13 cellular contexts compared by ENCODE assay signal in genomic region chr2:174588463-174588862, GRCh38. TPM values are rescaled to one million over a fixed set of nuclear protein-coding genes. Genes with fewer than 3 reads are reported as not detected.
DNase-seq lines count a peak whose midpoint lies in the region; ATAC-seq and TF ChIP-seq lines count a peak whose summit lies in the region.
"Had no signal": no experiment of that assay in that cellular context is flagged by ENCODE, and none has a peak within 500 bp of the region (broad histone marks: within the 10 kb centered on the region; RNA-seq: fewer than 3 reads in every experiment).

No MANE protein-coding gene starts in this region.

- peaks cover 17% of the 10 kb centered on the region for H3K36me3 ChIP-seq in left ventricle myocardium inferior
- H3K36me3 ChIP-seq in esophagus muscularis mucosa = peaks cover 7 to 22% (median 13%) of the 10 kb centered on the region in 4 donors
- H3K36me3 ChIP-seq: HAP-1 had no signal

- no peak for ATAC-seq in stimulated activated memory B cell treated with anti-CD40 and anti-IgM and Interleukin-4, amounts not matched to agents 10 μg/mL and 1 μg/mL and 100 μg/mL, for 72 hours
- ATAC-seq in GM21528 (IDR thresholded peaks at IDR 0.05; ENCODE audit: low FRiP score, unreplicated experiment) = no peak
- ATAC-seq: A549; activated CD4-positive, CD25-positive, alpha-beta regulatory T cell treated with anti-CD3 and anti-CD28 coated beads, Interleukin-2, amount 50 U/mL, for 24 hours had no signal

- TF ChIP-seq CTCF in left ventricle myocardium inferior (IDR thresholded peaks at IDR 0.05; ENCODE audit: borderline replicate concordance) (no peak), esophagus muscularis mucosa (IDR thresholded peaks at IDR 0.05) (no peak)

- H3K36me3 Mint-ChIP-seq in activated CD4-positive, alpha-beta T cell treated with anti-CD3 and anti-CD28 coated beads, Interleukin-2, amount 10 ng/mL, durations not matched to agents 7 days and 5 days (ENCODE audit: low read depth) = peaks cover 72% of the 10 kb centered on the region
- H3K36me3 Mint-ChIP-seq in activated CD4-positive, alpha-beta memory T cell treated with anti-CD3 and anti-CD28 coated beads, Interleukin-2, amount 10 ng/mL, durations not matched to agents 7 days and 5 days (ENCODE audit: low read depth) = peaks cover 78% of the 10 kb centered on the region
- peaks cover 54% of the 10 kb centered on the region for H3K36me3 Mint-ChIP-seq in stimulated activated memory B cell treated with anti-CD40 and anti-IgM and Interleukin-4, amounts not matched to agents 10 μg/mL and 1 μg/mL and 100 μg/mL, for 72 hours

- no peaks in the 10 kb centered on the region for H3K27me3 ChIP-seq in left ventricle myocardium inferior (ENCODE audit: low read depth)
- H3K27me3 ChIP-seq in esophagus muscularis mucosa = no peaks in the 10 kb centered on the region

- H3K4me1 ChIP-seq in left ventricle myocardium inferior (peaks cover 26% of the 10 kb centered on the region), esophagus muscularis mucosa (peaks cover 5 to 58% (median 52%) of the 10 kb centered on the region in 4 donors)
- H3K4me1 ChIP-seq: HAP-1 had no signal

- H3K4me1 Mint-ChIP-seq in activated CD4-positive, alpha-beta T cell treated with anti-CD3 and anti-CD28 coated beads, Interleukin-2, amount 10 ng/mL, durations not matched to agents 7 days and 5 days = peaks cover 73% of the 10 kb centered on the region
- peaks cover 84% of the 10 kb centered on the region for H3K4me1 Mint-ChIP-seq in activated CD4-positive, alpha-beta memory T cell treated with anti-CD3 and anti-CD28 coated beads, Interleukin-2, amount 10 ng/mL, durations not matched to agents 7 days and 5 days
- H3K4me1 Mint-ChIP-seq in stimulated activated memory B cell treated with anti-CD40 and anti-IgM and Interleukin-4, amounts not matched to agents 10 μg/mL and 1 μg/mL and 100 μg/mL, for 72 hours = peaks cover 82% of the 10 kb centered on the region

- CTCF ChIA-PET in activated CD4-positive, alpha-beta T cell treated with anti-CD3 and anti-CD28 coated beads, Interleukin-2, amount 10 ng/mL, durations not matched to agents 7 days and 5 days (lab: Charles Lee) = interaction anchor here (1.2 to 1.5 kb wide), 2 partner anchors 9 to 54 kb away, joined by 3 to 5 read pairs; partner anchors contain the start of gene WIPF1
- CTCF ChIA-PET in activated CD4-positive, alpha-beta memory T cell treated with anti-CD3 and anti-CD28 coated beads, Interleukin-2, amount 10 ng/mL, durations not matched to agents 7 days and 5 days (lab: Charles Lee) = no interaction called here
- CTCF ChIA-PET in HEK293T (lab: Yijun Ruan, JAX) = no interaction called here

- no peaks in the 10 kb centered on the region for H3K9me3 ChIP-seq in left ventricle myocardium inferior (replicated peaks)
- H3K9me3 ChIP-seq in esophagus muscularis mucosa = no peaks in the 10 kb centered on the region
- H3K9me3 ChIP-seq: A549, HAP-1 had no signal

- no peak overlapping the region for H3K4me3 Mint-ChIP-seq in activated CD4-positive, alpha-beta T cell treated with anti-CD3 and anti-CD28 coated beads, Interleukin-2, amount 10 ng/mL, durations not matched to agents 7 days and 5 days
- H3K4me3 Mint-ChIP-seq in activated CD4-positive, alpha-beta memory T cell treated with anti-CD3 and anti-CD28 coated beads, Interleukin-2, amount 10 ng/mL, durations not matched to agents 7 days and 5 days = peak overlapping the region; percentile 19
- no peak overlapping the region for H3K4me3 Mint-ChIP-seq in stimulated activated memory B cell treated with anti-CD40 and anti-IgM and Interleukin-4, amounts not matched to agents 10 μg/mL and 1 μg/mL and 100 μg/mL, for 72 hours

- 90% methylated on average over 2 of the region's 2 CpGs for WGBS in esophagus muscularis mucosa

- H3K27me3 Mint-ChIP-seq in activated CD4-positive, alpha-beta T cell treated with anti-CD3 and anti-CD28 coated beads, Interleukin-2, amount 10 ng/mL, durations not matched to agents 7 days and 5 days = no peaks in the 10 kb centered on the region
- H3K27me3 Mint-ChIP-seq in activated CD4-positive, alpha-beta memory T cell treated with anti-CD3 and anti-CD28 coated beads, Interleukin-2, amount 10 ng/mL, durations not matched to agents 7 days and 5 days = no peaks in the 10 kb centered on the region
- no peaks in the 10 kb centered on the region for H3K27me3 Mint-ChIP-seq in stimulated activated memory B cell treated with anti-CD40 and anti-IgM and Interleukin-4, amounts not matched to agents 10 μg/mL and 1 μg/mL and 100 μg/mL, for 72 hours

- POLR2A ChIA-PET in activated CD4-positive, alpha-beta T cell treated with anti-CD3 and anti-CD28 coated beads, Interleukin-2, amount 10 ng/mL, durations not matched to agents 7 days and 5 days (lab: Charles Lee) = no interaction called here
- POLR2A ChIA-PET in activated CD4-positive, alpha-beta memory T cell treated with anti-CD3 and anti-CD28 coated beads, Interleukin-2, amount 10 ng/mL, durations not matched to agents 7 days and 5 days (lab: Charles Lee) = interaction anchor here (1.7 to 17.5 kb wide), 2 partner anchors 7 to 22 kb away, joined by 3 to 204 read pairs; partner anchors contain the start of gene WIPF1
- POLR2A ChIA-PET in HEK293T (lab: Yijun Ruan, JAX) = no interaction called here

- no peak for TF ChIP-seq EP300 in esophagus muscularis mucosa (IDR thresholded peaks at IDR 0.05)

- no peak overlapping the region for H3K4me3 ChIP-seq in left ventricle myocardium inferior
- no peak overlapping the region for H3K4me3 ChIP-seq in esophagus muscularis mucosa
- H3K4me3 ChIP-seq: A549, HAP-1 had no signal

- intact Hi-C loops in left ventricle myocardium inferior (cut with micrococcal nuclease) = no loop called here
- intact Hi-C loops in esophagus muscularis mucosa (cut with DNase I) = no loop called here

- peak overlapping the region; percentile 76 for H3K27ac Mint-ChIP-seq in activated CD4-positive, alpha-beta T cell treated with anti-CD3 and anti-CD28 coated beads, Interleukin-2, amount 10 ng/mL, durations not matched to agents 7 days and 5 days
- peak overlapping the region; percentile 69 for H3K27ac Mint-ChIP-seq in activated CD4-positive, alpha-beta memory T cell treated with anti-CD3 and anti-CD28 coated beads, Interleukin-2, amount 10 ng/mL, durations not matched to agents 7 days and 5 days
- peak overlapping the region; percentile 77 for H3K27ac Mint-ChIP-seq in stimulated activated memory B cell treated with anti-CD40 and anti-IgM and Interleukin-4, amounts not matched to agents 10 μg/mL and 1 μg/mL and 100 μg/mL, for 72 hours

- no peak for TF ChIP-seq POLR2A in esophagus muscularis mucosa (IDR thresholded peaks at IDR 0.05; ENCODE audit: low read depth)

- H3K27ac ChIP-seq in left ventricle myocardium inferior (replicated peaks) = peak overlapping the region; percentile 31
- no peak overlapping the region for H3K27ac ChIP-seq in esophagus muscularis mucosa (replicated peaks in 1 of 4)
- H3K27ac ChIP-seq: A549 had no signal

- H3K9me3 Mint-ChIP-seq in activated CD4-positive, alpha-beta T cell treated with anti-CD3 and anti-CD28 coated beads, Interleukin-2, amount 10 ng/mL, durations not matched to agents 7 days and 5 days = peaks cover 3% of the 10 kb centered on the region
- no peaks in the 10 kb centered on the region for H3K9me3 Mint-ChIP-seq in activated CD4-positive, alpha-beta memory T cell treated with anti-CD3 and anti-CD28 coated beads, Interleukin-2, amount 10 ng/mL, durations not matched to agents 7 days and 5 days
- no peaks in the 10 kb centered on the region for H3K9me3 Mint-ChIP-seq in stimulated activated memory B cell treated with anti-CD40 and anti-IgM and Interleukin-4, amounts not matched to agents 10 μg/mL and 1 μg/mL and 100 μg/mL, for 72 hours

- DNase-seq in activated CD4-positive, alpha-beta T cell treated with anti-CD3 and anti-CD28 coated beads, Interleukin-2, amount 10 ng/mL, durations not matched to agents 7 days and 5 days = no peak
- DNase-seq in activated CD4-positive, alpha-beta T cell treated with anti-CD3 and anti-CD28 coated beads, Interleukin-2, amount 50 U/mL, for 1 hour = no peak
- DNase-seq in activated CD4-positive, alpha-beta memory T cell treated with anti-CD3 and anti-CD28 coated beads, Interleukin-2, amount 10 ng/mL, durations not matched to agents 7 days and 5 days = no peak
- DNase-seq in left ventricle myocardium inferior (no peak), HEK293T (ENCODE audit: extremely low spot score) (no peak), esophagus muscularis mucosa (ENCODE audit: extremely low spot score) (no peak)
- DNase-seq: DMS79, foreskin melanocyte had no signal

TF ChIP-seq in HEK293T, 16 proteins besides CTCF, POLR2A, EP300 and RAD21:
- TF ChIP-seq ELF4 (IDR thresholded peaks at IDR 0.05) (no peak), ZNF384 (IDR thresholded peaks at IDR 0.05) (no peak), ARNT (IDR thresholded peaks at IDR 0.05) (no peak), BHLHE40 (IDR thresholded peaks at IDR 0.05; ENCODE audit: borderline replicate concordance) (no peak), SUZ12 (IDR thresholded peaks at IDR 0.05) (no peak), L3MBTL2 (conservative IDR thresholded peaks at IDR 0.05) (no peak), FOXA1 (IDR thresholded peaks at IDR 0.05) (no peak), FOXK2 (IDR thresholded peaks at IDR 0.05) (no peak), LEF1 (IDR thresholded peaks at IDR 0.05; ENCODE audit: borderline replicate concordance) (no peak), PKNOX1 (IDR thresholded peaks at IDR 0.05) (no peak), FOXM1 (IDR thresholded peaks at IDR 0.05; ENCODE audit: borderline replicate concordance) (no peak), CTBP1 (IDR thresholded peaks at IDR 0.05; ENCODE audit: borderline replicate concordance) (no peak), HDGF (IDR thresholded peaks at IDR 0.05; ENCODE audit: borderline replicate concordance) (no peak), NFRKB (IDR thresholded peaks at IDR 0.05) (no peak), TARDBP (IDR thresholded peaks at IDR 0.05) (no peak)

RNA-seq across cellular contexts. Expression of gene WIPF1, which starts 9.1 kb away (rescaled TPM):
- total RNA-seq in activated CD4-positive, alpha-beta T cell treated with anti-CD3 and anti-CD28 coated beads, Interleukin-2, amount 10 ng/mL, durations not matched to agents 7 days and 5 days = 100 to 1,000 TPM; 378 to 423 TPM
- total RNA-seq in activated CD4-positive, alpha-beta memory T cell treated with anti-CD3 and anti-CD28 coated beads, Interleukin-2, amount 10 ng/mL, durations not matched to agents 7 days and 5 days = 100 to 1,000 TPM; 574 to 590 TPM
- 15.0 TPM for total RNA-seq in left ventricle myocardium inferior
- 10 to 100 TPM; 31.5 to 61.5 (median 36.3) TPM for total RNA-seq in esophagus muscularis mucosa

Comparison
In these comparisons a context has a peak if more than half of its experiments do, and no peak if none do; other contexts are left out.
1. RNA of gene WIPF1, which starts 9.1 kb away (total RNA-seq): 574 to 590 TPM in activated CD4-positive, alpha-beta memory T cell treated with anti-CD3 and anti-CD28 coated beads, Interleukin-2, amount 10 ng/mL, durations not matched to agents 7 days and 5 days and 378 to 423 TPM in activated CD4-positive, alpha-beta T cell treated with anti-CD3 and anti-CD28 coated beads, Interleukin-2, amount 10 ng/mL, durations not matched to agents 7 days and 5 days; 31.5 to 61.5 TPM in esophagus muscularis mucosa and 15.0 TPM in left ventricle myocardium inferior (single experiment); every median in the first group is over 4 times any median in the second.
2. Peak in every context shown above with its lines, with median percentiles within 50 percentile points of each other: H3K27ac Mint-ChIP-seq.